Comparison of ENCODE assay signal across 1 cellular context in genomic region chr19:13846533-13847032, GRCh38.
A peak's percentile ranks its signal among the peaks of the same experiment; 100 is the strongest.
TF ChIP-seq lines count a peak whose summit lies in the region.

No MANE protein-coding gene starts in this region.

TF ChIP-seq in K562, 482 proteins besides CTCF, POLR2A, EP300 and RAD21 (continued from another document and continues in another):
- no peak for TF ChIP-seq PRDM10 (IDR thresholded peaks at IDR 0.05; ENCODE audit: partially characterized antibody)
- TF ChIP-seq UBTF (IDR thresholded peaks at IDR 0.05; ENCODE audit: borderline replicate concordance in 1 of 2, low read depth in 2 of 2, low read length in 2 of 2), result no peak
- peak; percentile 95 for TF ChIP-seq CREM (IDR thresholded peaks at IDR 0.05; ENCODE audit: low read depth)
- no peak for TF ChIP-seq BACH1 (tag; IDR thresholded peaks at IDR 0.05)
- TF ChIP-seq ZNF140 (CRISPR knock-in tag; IDR thresholded peaks at IDR 0.05), result no peak
- no peak for TF ChIP-seq CHD1 (IDR thresholded peaks at IDR 0.05; ENCODE audit: low read length)
- TF ChIP-seq TCF7L2 (IDR thresholded peaks at IDR 0.05; ENCODE audit: low read depth, low read length), result peak; percentile 62
- TF ChIP-seq ZNF699 (CRISPR knock-in tag; IDR thresholded peaks at IDR 0.05; ENCODE audit: insufficient replicate concordance), result no peak
- TF ChIP-seq MYNN (IDR thresholded peaks at IDR 0.05), result peak; percentile 49; the same call in 1 of the 2 replicates
- TF ChIP-seq MYNN (CRISPR knock-in tag; IDR thresholded peaks at IDR 0.05), result no peak
- no peak for TF ChIP-seq PHF20 (IDR thresholded peaks at IDR 0.05; ENCODE audit: partially characterized antibody)
- no peak for TF ChIP-seq RB1 (IDR thresholded peaks at IDR 0.05; ENCODE audit: low read depth)
- no peak for TF ChIP-seq GABPA (tag; conservative IDR thresholded peaks at IDR 0.05; ENCODE audit: low read depth)
- TF ChIP-seq ZFP91 (CRISPR knock-in tag; IDR thresholded peaks at IDR 0.05), result no peak
- no peak for TF ChIP-seq ZNF263 (CRISPR knock-in tag; IDR thresholded peaks at IDR 0.05; ENCODE audit: borderline replicate concordance)
- TF ChIP-seq FOXP4 (CRISPR knock-in tag; IDR thresholded peaks at IDR 0.05; ENCODE audit: borderline replicate concordance), result 0 out of 2 replicates have a peak, but pooled peaks have one; percentile 64
- TF ChIP-seq ZFP30 (CRISPR knock-in tag; IDR thresholded peaks at IDR 0.05; ENCODE audit: borderline replicate concordance), result no peak
- TF ChIP-seq TEAD1 (CRISPR knock-in tag; IDR thresholded peaks at IDR 0.05), result 0 out of 4 replicates have a peak, but pooled peaks of 1 of the 2 experiments have one; percentile 5
- TF ChIP-seq E2F1 (CRISPR knock-in tag; IDR thresholded peaks at IDR 0.05), result no peak
- TF ChIP-seq PHTF2 (CRISPR knock-in tag; IDR thresholded peaks at IDR 0.05), result no peak
- TF ChIP-seq KDM1A (IDR thresholded peaks at IDR 0.05), result no peak
- TF ChIP-seq E2F5 (CRISPR knock-in tag; IDR thresholded peaks at IDR 0.05), result no peak
- peak; percentile 20 for TF ChIP-seq NFRKB (IDR thresholded peaks at IDR 0.05; ENCODE audit: low read depth)
- no peak for TF ChIP-seq MIER1 (IDR thresholded peaks at IDR 0.05; ENCODE audit: low read depth)
- TF ChIP-seq FOS (IDR thresholded peaks at IDR 0.05; ENCODE audit: extremely low read depth, insufficient read length), result no peak
- TF ChIP-seq ZNF586 (CRISPR knock-in tag; conservative IDR thresholded peaks at IDR 0.05), result no peak
- no peak for TF ChIP-seq SAFB2 (IDR thresholded peaks at IDR 0.05; ENCODE audit: borderline replicate concordance, low read depth, low read length, severe bottlenecking)
- TF ChIP-seq E2F6 (IDR thresholded peaks at IDR 0.05; ENCODE audit: borderline replicate concordance in 1 of 2, extremely low read depth in 1 of 2, insufficient read depth in 1 of 2, insufficient read length in 1 of 2, low read depth in 1 of 2, low read length in 1 of 2, poor library complexity in 1 of 2, severe bottlenecking in 1 of 2), result peak in 1 of 2 experiments; percentile 9
- no peak for TF ChIP-seq MTA3 (IDR thresholded peaks at IDR 0.05; ENCODE audit: borderline replicate concordance)
- TF ChIP-seq SLC30A9 (CRISPR knock-in tag; IDR thresholded peaks at IDR 0.05), result no peak
- peak; percentile 66 for TF ChIP-seq ZBTB2 (IDR thresholded peaks at IDR 0.05)
- TF ChIP-seq CSDE1 (IDR thresholded peaks at IDR 0.05), result peak in 1 of 2 experiments; percentile 59; a peak in 2 of 4 replicates
- no peak for TF ChIP-seq THAP7 (CRISPR knock-in tag; IDR thresholded peaks at IDR 0.05)
- no peak for TF ChIP-seq ZNF3 (CRISPR knock-in tag; IDR thresholded peaks at IDR 0.05)
- peak in 1 of 2 experiments; percentile 27 for TF ChIP-seq AFF1 (IDR thresholded peaks at IDR 0.05; ENCODE audit: low read depth in 1 of 2, partially characterized antibody in 2 of 2)
- no peak for TF ChIP-seq ZFP1 (CRISPR knock-in tag; IDR thresholded peaks at IDR 0.05)
- no peak for TF ChIP-seq COPS2 (conservative IDR thresholded peaks at IDR 0.05)
- no peak for TF ChIP-seq E4F1 (CRISPR knock-in tag; IDR thresholded peaks at IDR 0.05; ENCODE audit: borderline replicate concordance)
